In genomic region chr3:123201557-123202427, GRCh38 we compare ENCODE assay signal across 8 cellular contexts. TPM values are rescaled to one million over a fixed set of nuclear protein-coding genes. Genes with fewer than 3 reads are reported as not detected.
DNase-seq lines count a peak whose midpoint lies in the region; ATAC-seq and TF ChIP-seq lines count a peak whose summit lies in the region.

TSS of gene SEC22A (plus strand) at chr3:123201943. CDS start at chr3:123209218, 7,275 bp downstream.

- H3K27me3 Mint-ChIP-seq in activated T-cell treated with anti-CD3 and anti-CD28 coated beads, Interleukin-2, amount 50 U/mL, for 24 hours, result no peaks in the 10 kb centered on the region

- peaks cover 32% of the 10 kb centered on the region for H3K36me3 Mint-ChIP-seq in activated T-cell treated with anti-CD3 and anti-CD28 coated beads, Interleukin-2, amount 50 U/mL, for 24 hours (ENCODE audit: low read depth)

- peak within 1 kb of the TSS; percentile 96 for H3K27ac Mint-ChIP-seq in activated T-cell treated with anti-CD3 and anti-CD28 coated beads, Interleukin-2, amount 50 U/mL, for 24 hours

- H3K4me3 Mint-ChIP-seq in activated T-cell treated with anti-CD3 and anti-CD28 coated beads, Interleukin-2, amount 50 U/mL, for 24 hours, result peak within 1 kb of the TSS; percentile 91

- H3K27ac ChIP-seq in muscle layer of duodenum (ENCODE audit: low read length), result peak within 1 kb of the TSS; percentile 80

- H3K4me1 ChIP-seq in muscle layer of duodenum (ENCODE audit: control insufficient read depth in 1 of 2, insufficient read depth in 2 of 2, low read length in 2 of 2), result peaks cover 0 to 14% of the 10 kb centered on the region in 2 donors

- H3K36me3 ChIP-seq in muscle layer of duodenum (ENCODE audit: control insufficient read depth in 1 of 2, insufficient read depth in 2 of 2, low read length in 2 of 2), result no peaks in the 10 kb centered on the region

- H3K4me1 Mint-ChIP-seq in activated T-cell treated with anti-CD3 and anti-CD28 coated beads, Interleukin-2, amount 50 U/mL, for 24 hours (ENCODE audit: low read depth), result peaks cover 31% of the 10 kb centered on the region

- ATAC-seq in GM21717 (IDR thresholded peaks at IDR 0.05; ENCODE audit: unreplicated experiment), result peak; percentile 96
- ATAC-seq in esophagus mucosa, result peak; percentile 100

- DNase-seq in DMS153 treated with DMSO at 0.1 percent for 48 hours (lab: John Stamatoyannopoulos, UW; ENCODE audit: unreplicated experiment), result peak; percentile 84
- DNase-seq in KBM-7, result peak; percentile 98
- DNase-seq in activated T-cell treated with anti-CD3 and anti-CD28 coated beads, Interleukin-2, amount 50 U/mL, for 24 hours, result peak; percentile 93
- peak; percentile 91 to 92 for DNase-seq in stimulated activated CD8-positive, alpha-beta memory T cell treated with anti-CD3 and anti-CD28 coated beads, Interleukin-7, amount 100 ng/mL, for 4 hours (ENCODE audit: low read depth in 2 of 2)

- no peaks in the 10 kb centered on the region for H3K9me3 ChIP-seq in muscle layer of duodenum (ENCODE audit: control insufficient read depth in 1 of 2, low read length in 2 of 2)

- peaks cover 3% of the 10 kb centered on the region for H3K9me3 Mint-ChIP-seq in activated T-cell treated with anti-CD3 and anti-CD28 coated beads, Interleukin-2, amount 50 U/mL, for 24 hours

- in situ Hi-C loops in KBM-7 (cut with MboI; ENCODE audit: low pct_unique_long_range_greater_than_20kb, low sequenced_read_pairs), result no loop called here

- H3K4me3 ChIP-seq in muscle layer of duodenum (ENCODE audit: low read depth in 1 of 2, low read length in 2 of 2), result peak within 1 kb of the TSS; percentile 88 to 92

- H3K27me3 ChIP-seq in muscle layer of duodenum (ENCODE audit: low read depth, low read length), result no peaks in the 10 kb centered on the region

TF ChIP-seq in PFSK-1, 5 proteins besides CTCF, POLR2A, EP300 and RAD21:
- no peak for TF ChIP-seq REST (IDR thresholded peaks at IDR 0.05; ENCODE audit: insufficient read depth in 1 of 2, low read depth in 2 of 2, low read length in 2 of 2)
- peak; percentile 69; the same call in 1 of the 2 replicates for TF ChIP-seq POLR2AphosphoS5 (IDR thresholded peaks at IDR 0.05; ENCODE audit: low read depth, low read length)
- TF ChIP-seq SIN3A (IDR thresholded peaks at IDR 0.05; ENCODE audit: borderline replicate concordance, insufficient read depth, low read length), result no peak; the same call in 1 of the 2 replicates
- TF ChIP-seq TAF1 (IDR thresholded peaks at IDR 0.05; ENCODE audit: borderline replicate concordance, insufficient read depth, low read length), result no peak
- TF ChIP-seq FOXP2 (optimal IDR thresholded peaks at IDR 0.05; ENCODE audit: borderline replicate concordance, extremely low read depth, extremely low read length, insufficient read depth), result peak; percentile 78

RNA-seq across cellular contexts. Expression of gene SEC22A, which starts in this region (rescaled TPM):
- polyA plus RNA-seq in PFSK-1 (2012; ENCODE audit: insufficient read length, low read depth), result 4.3 TPM
- total RNA-seq in esophagus mucosa, result 11.6 TPM

Comparison
In these comparisons a context has a peak if more than half of its experiments do, and no peak if none do; other contexts are left out.
1. Peak in every context shown above with its lines: DNase-seq, ATAC-seq, H3K4me3 ChIP-seq and H3K27ac ChIP-seq.